28 cellular contexts compared by ENCODE assay signal in the genomic region with DNA sequence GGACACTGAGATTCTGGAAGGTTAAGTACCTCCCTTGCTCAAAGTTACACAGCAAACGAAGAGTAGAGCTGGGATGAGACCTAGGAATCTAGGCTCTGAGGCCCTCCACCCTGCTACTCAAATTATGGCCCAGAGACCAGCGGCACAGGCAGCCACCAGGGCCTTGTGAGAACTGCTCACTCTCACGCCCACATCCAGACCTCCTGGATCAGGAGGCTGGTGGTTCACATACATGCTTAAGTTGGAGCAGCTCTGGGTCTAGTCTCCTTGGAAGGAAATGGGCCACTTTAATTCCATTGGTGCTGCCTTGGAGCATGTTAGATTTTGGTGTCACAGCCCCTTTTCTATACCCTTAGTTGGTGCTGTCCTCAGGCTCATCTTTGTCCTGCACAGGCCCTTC. TPM values are rescaled to one million over a fixed set of nuclear protein-coding genes. Genes with fewer than 3 reads are reported as not detected.
"Had no signal": no experiment of that assay in that cellular context is flagged by ENCODE, and none has a peak within 500 bp of the region (broad histone marks: within the 10 kb centered on the region; RNA-seq: fewer than 3 reads in every experiment).

No MANE protein-coding gene starts in this region.

- H3K9me3 ChIP-seq: gastrocnemius medialis, heart left ventricle had no signal

- H3K36me3 ChIP-seq: brain microvascular endothelial cell, gastrocnemius medialis, heart left ventricle had no signal

- DNase-seq: activated CD4-positive, alpha-beta memory T cell treated with anti-CD3 and anti-CD28 coated beads for 36 hours; activated CD4-positive, alpha-beta T cell treated with anti-CD3 and anti-CD28 coated beads for 36 hours; activated CD4-positive, alpha-beta T cell treated with anti-CD3 and anti-CD28 coated beads, Interleukin-2, amount 10 ng/mL, durations not matched to agents 24 days and 14 days; activated CD4-positive, CD25-positive, alpha-beta regulatory T cell; activated CD4-positive, CD25-positive, alpha-beta regulatory T cell treated with anti-CD3 and anti-CD28 coated beads, Interleukin-2, amount 50 U/mL, for 72 hours; activated CD8-positive, alpha-beta T cell treated with anti-CD3 and anti-CD28 coated beads, Interleukin-2, amount 10 ng/mL, durations not matched to agents 7 days and 5 days; activated naive CD4-positive, alpha-beta T cell treated with anti-CD3 and anti-CD28 coated beads, Interleukin-2, amount 10 ng/mL, durations not matched to agents 7 days and 5 days; activated naive CD8-positive, alpha-beta T cell treated with anti-CD3 and anti-CD28 coated beads, Interleukin-2, amount 10 ng/mL, durations not matched to agents 7 days and 5 days; activated T-cell treated with anti-CD3 and anti-CD28 coated beads for 4 hours; activated T-cell treated with anti-CD3 and anti-CD28 coated beads, Interleukin-2, amount 50 U/mL, for 24 hours; activated T-cell treated with anti-CD3 and anti-CD28 coated beads, Interleukin-2, amount 50 U/mL, for 72 hours; amniotic stem cell; anterior cingulate cortex; brain microvascular endothelial cell; cortex of kidney; dermis blood vessel endothelial cell; effector CD8-positive, alpha-beta T cell; foreskin keratinocyte; gastrocnemius medialis; glutamatergic neuron; heart left ventricle; T-helper 1 cell; T-helper 17 cell; T1000 had no signal

- H3K27ac ChIP-seq: brain microvascular endothelial cell, foreskin keratinocyte, gastrocnemius medialis, heart left ventricle had no signal

- H3K4me3 ChIP-seq: gastrocnemius medialis, heart left ventricle had no signal

- H3K4me1 ChIP-seq: foreskin keratinocyte, gastrocnemius medialis, heart left ventricle had no signal

- ATAC-seq: activated CD4-positive, alpha-beta T cell treated with anti-CD3 and anti-CD28 coated beads for 36 hours; activated CD8-positive, alpha-beta T cell treated with anti-CD3 and anti-CD28 coated beads, Interleukin-2, amount 10 ng/mL, durations not matched to agents 7 days and 5 days; activated naive CD4-positive, alpha-beta T cell treated with anti-CD3 and anti-CD28 coated beads, Interleukin-2, amount 50 U/mL, for 72 hours; activated T-cell treated with anti-CD3 and anti-CD28 coated beads, Interleukin-2, amount 50 U/mL, for 72 hours; esophagus mucosa; foreskin keratinocyte; gastrocnemius medialis; heart left ventricle; SK-N-SH treated with all-trans-retinoic acid at 6 μM for 48 hours; T-helper 17 cell had no signal

- H3K27me3 ChIP-seq: brain microvascular endothelial cell, foreskin keratinocyte, gastrocnemius medialis had no signal

RNA-seq across cellular contexts. Expression of a gene that starts 41.9 kb away (rescaled TPM):
- total RNA-seq: activated CD4-positive, alpha-beta memory T cell treated with anti-CD3 and anti-CD28 coated beads for 36 hours; activated CD4-positive, alpha-beta T cell treated with anti-CD3 and anti-CD28 coated beads for 36 hours; activated CD4-positive, alpha-beta T cell treated with anti-CD3 and anti-CD28 coated beads, Interleukin-2, amount 10 ng/mL, durations not matched to agents 24 days and 14 days; activated CD8-positive, alpha-beta T cell treated with anti-CD3 and anti-CD28 coated beads, Interleukin-2, amount 10 ng/mL, durations not matched to agents 7 days and 5 days; activated naive CD4-positive, alpha-beta T cell treated with anti-CD3 and anti-CD28 coated beads, Interleukin-2, amount 50 U/mL, for 72 hours; activated naive CD8-positive, alpha-beta T cell treated with anti-CD3 and anti-CD28 coated beads, Interleukin-2, amount 10 ng/mL, durations not matched to agents 7 days and 5 days; bronchial epithelial cell; dermis blood vessel endothelial cell; foreskin keratinocyte had no signal
- polyA plus RNA-seq: foreskin keratinocyte had no signal
